Comparison of ENCODE assay signal across 1 cellular context in genomic region chr1:46369542-46370213, GRCh38.
TF ChIP-seq lines count a peak whose summit lies in the region.

No MANE protein-coding gene starts in this region.

TF ChIP-seq in K562, 482 proteins besides CTCF, POLR2A, EP300 and RAD21 (continued from another document):
- TF ChIP-seq ARID2 (IDR thresholded peaks at IDR 0.05) (no peak), FOXJ3 (CRISPR knock-in tag; IDR thresholded peaks at IDR 0.05) (no peak), ZNF224 (CRISPR knock-in tag; IDR thresholded peaks at IDR 0.05) (no peak), ARID1B (IDR thresholded peaks at IDR 0.05) (0 out of 2 replicates have a peak, but pooled peaks have one; percentile 31), SLC30A9 (CRISPR knock-in tag; IDR thresholded peaks at IDR 0.05) (no peak), ZNF408 (CRISPR knock-in tag; IDR thresholded peaks at IDR 0.05; ENCODE audit: low read depth) (no peak), GATAD2A (IDR thresholded peaks at IDR 0.05) (no peak), HDAC1 (IDR thresholded peaks at IDR 0.05) (0 out of 4 replicates have a peak, but pooled peaks of 1 of the 2 experiments have one; percentile 38), POLR2AphosphoS2 (IDR thresholded peaks at IDR 0.05; ENCODE audit: low read length) (no peak), EHMT2 (IDR thresholded peaks at IDR 0.05) (no peak), NUFIP1 (IDR thresholded peaks at IDR 0.05; ENCODE audit: partially characterized antibody) (no peak), MTA1 (IDR thresholded peaks at IDR 0.05; ENCODE audit: borderline replicate concordance) (peak; percentile 52; the same call in 1 of the 2 replicates), ESRRA (IDR thresholded peaks at IDR 0.05; ENCODE audit: borderline replicate concordance, low read depth) (no peak), MYNN (IDR thresholded peaks at IDR 0.05) (no peak), MYNN (CRISPR knock-in tag; IDR thresholded peaks at IDR 0.05) (no peak), SMARCA5 (IDR thresholded peaks at IDR 0.05) (0 out of 2 replicates have a peak, but pooled peaks have one; percentile 36), DPF2 (IDR thresholded peaks at IDR 0.05) (0 out of 2 replicates have a peak, but pooled peaks have one; percentile 36), MECOM (CRISPR knock-in tag; IDR thresholded peaks at IDR 0.05) (no peak), CC2D1A (IDR thresholded peaks at IDR 0.05) (no peak), BRD9 (IDR thresholded peaks at IDR 0.05; ENCODE audit: low read depth, partially characterized antibody) (no peak), ZNF75A (CRISPR knock-in tag; IDR thresholded peaks at IDR 0.05) (no peak), CEBPB (tag; IDR thresholded peaks at IDR 0.05) (0 out of 2 replicates have a peak, but pooled peaks have one; percentile 16), ZNF274 (IDR thresholded peaks at IDR 0.05; ENCODE audit: borderline replicate concordance, low read depth, low read length) (no peak), PRMT5 (CRISPR knock-in tag; IDR thresholded peaks at IDR 0.05) (no peak), ETV6 (IDR thresholded peaks at IDR 0.05; ENCODE audit: borderline replicate concordance in 1 of 2, low read depth in 2 of 2, low read length in 1 of 2) (no peak), ETV6 (CRISPR knock-in tag; IDR thresholded peaks at IDR 0.05; ENCODE audit: borderline replicate concordance) (no peak), EWSR1 (IDR thresholded peaks at IDR 0.05; ENCODE audit: borderline replicate concordance, low read depth, partially characterized antibody) (no peak), ZNF384 (IDR thresholded peaks at IDR 0.05; ENCODE audit: low read depth, low read length) (no peak), TCF3 (CRISPR knock-in tag; IDR thresholded peaks at IDR 0.05) (no peak), NRF1 (conservative IDR thresholded peaks at IDR 0.05 in 1 of 2, IDR thresholded peaks at IDR 0.05 in 1 of 2) (no peak), STAT6 (CRISPR knock-in tag; IDR thresholded peaks at IDR 0.05) (no peak), ZBTB8A (IDR thresholded peaks at IDR 0.05; ENCODE audit: partially characterized antibody) (no peak)
- TF ChIP-seq, protein P1, sequence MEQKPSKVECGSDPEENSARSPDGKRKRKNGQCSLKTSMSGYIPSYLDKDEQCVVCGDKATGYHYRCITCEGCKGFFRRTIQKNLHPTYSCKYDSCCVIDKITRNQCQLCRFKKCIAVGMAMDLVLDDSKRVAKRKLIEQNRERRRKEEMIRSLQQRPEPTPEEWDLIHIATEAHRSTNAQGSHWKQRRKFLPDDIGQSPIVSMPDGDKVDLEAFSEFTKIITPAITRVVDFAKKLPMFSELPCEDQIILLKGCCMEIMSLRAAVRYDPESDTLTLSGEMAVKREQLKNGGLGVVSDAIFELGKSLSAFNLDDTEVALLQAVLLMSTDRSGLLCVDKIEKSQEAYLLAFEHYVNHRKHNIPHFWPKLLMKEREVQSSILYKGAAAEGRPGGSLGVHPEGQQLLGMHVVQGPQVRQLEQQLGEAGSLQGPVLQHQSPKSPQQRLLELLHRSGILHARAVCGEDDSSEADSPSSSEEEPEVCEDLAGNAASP (IDR thresholded peaks at IDR 0.05): no peak
- TF ChIP-seq, protein P2, sequence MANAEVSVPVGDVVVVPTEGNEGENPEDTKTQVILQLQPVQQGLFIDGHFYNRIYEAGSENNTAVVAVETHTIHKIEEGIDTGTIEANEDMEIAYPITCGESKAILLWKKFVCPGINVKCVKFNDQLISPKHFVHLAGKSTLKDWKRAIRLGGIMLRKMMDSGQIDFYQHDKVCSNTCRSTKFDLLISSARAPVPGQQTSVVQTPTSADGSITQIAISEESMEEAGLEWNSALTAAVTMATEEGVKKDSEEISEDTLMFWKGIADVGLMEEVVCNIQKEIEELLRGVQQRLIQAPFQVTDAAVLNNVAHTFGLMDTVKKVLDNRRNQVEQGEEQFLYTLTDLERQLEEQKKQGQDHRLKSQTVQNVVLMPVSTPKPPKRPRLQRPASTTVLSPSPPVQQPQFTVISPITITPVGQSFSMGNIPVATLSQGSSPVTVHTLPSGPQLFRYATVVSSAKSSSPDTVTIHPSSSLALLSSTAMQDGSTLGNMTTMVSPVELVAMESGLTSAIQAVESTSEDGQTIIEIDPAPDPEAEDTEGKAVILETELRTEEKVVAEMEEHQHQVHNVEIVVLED (CRISPR knock-in tag; IDR thresholded peaks at IDR 0.05): no peak
- TF ChIP-seq, protein P3, sequence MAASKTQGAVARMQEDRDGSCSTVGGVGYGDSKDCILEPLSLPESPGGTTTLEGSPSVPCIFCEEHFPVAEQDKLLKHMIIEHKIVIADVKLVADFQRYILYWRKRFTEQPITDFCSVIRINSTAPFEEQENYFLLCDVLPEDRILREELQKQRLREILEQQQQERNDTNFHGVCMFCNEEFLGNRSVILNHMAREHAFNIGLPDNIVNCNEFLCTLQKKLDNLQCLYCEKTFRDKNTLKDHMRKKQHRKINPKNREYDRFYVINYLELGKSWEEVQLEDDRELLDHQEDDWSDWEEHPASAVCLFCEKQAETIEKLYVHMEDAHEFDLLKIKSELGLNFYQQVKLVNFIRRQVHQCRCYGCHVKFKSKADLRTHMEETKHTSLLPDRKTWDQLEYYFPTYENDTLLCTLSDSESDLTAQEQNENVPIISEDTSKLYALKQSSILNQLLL (CRISPR knock-in tag; IDR thresholded peaks at IDR 0.05; ENCODE audit: borderline replicate concordance): no peak
- TF ChIP-seq, protein P4, sequence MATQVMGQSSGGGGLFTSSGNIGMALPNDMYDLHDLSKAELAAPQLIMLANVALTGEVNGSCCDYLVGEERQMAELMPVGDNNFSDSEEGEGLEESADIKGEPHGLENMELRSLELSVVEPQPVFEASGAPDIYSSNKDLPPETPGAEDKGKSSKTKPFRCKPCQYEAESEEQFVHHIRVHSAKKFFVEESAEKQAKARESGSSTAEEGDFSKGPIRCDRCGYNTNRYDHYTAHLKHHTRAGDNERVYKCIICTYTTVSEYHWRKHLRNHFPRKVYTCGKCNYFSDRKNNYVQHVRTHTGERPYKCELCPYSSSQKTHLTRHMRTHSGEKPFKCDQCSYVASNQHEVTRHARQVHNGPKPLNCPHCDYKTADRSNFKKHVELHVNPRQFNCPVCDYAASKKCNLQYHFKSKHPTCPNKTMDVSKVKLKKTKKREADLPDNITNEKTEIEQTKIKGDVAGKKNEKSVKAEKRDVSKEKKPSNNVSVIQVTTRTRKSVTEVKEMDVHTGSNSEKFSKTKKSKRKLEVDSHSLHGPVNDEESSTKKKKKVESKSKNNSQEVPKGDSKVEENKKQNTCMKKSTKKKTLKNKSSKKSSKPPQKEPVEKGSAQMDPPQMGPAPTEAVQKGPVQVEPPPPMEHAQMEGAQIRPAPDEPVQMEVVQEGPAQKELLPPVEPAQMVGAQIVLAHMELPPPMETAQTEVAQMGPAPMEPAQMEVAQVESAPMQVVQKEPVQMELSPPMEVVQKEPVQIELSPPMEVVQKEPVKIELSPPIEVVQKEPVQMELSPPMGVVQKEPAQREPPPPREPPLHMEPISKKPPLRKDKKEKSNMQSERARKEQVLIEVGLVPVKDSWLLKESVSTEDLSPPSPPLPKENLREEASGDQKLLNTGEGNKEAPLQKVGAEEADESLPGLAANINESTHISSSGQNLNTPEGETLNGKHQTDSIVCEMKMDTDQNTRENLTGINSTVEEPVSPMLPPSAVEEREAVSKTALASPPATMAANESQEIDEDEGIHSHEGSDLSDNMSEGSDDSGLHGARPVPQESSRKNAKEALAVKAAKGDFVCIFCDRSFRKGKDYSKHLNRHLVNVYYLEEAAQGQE (CRISPR knock-in tag; IDR thresholded peaks at IDR 0.05; ENCODE audit: low read depth): no peak
